In genomic region chr1:221887091-221887746, GRCh38 we compare ENCODE assay signal across 9 cellular contexts.
DNase-seq lines count a peak whose midpoint lies in the region; ATAC-seq and TF ChIP-seq lines count a peak whose summit lies in the region.
"Had no signal": no experiment of that assay in that cellular context is flagged by ENCODE, and none has a peak within 500 bp of the region (broad histone marks: within the 10 kb centered on the region; RNA-seq: fewer than 3 reads in every experiment).

No MANE protein-coding gene starts in this region.

- WGBS in esophagus muscularis mucosa: 48% methylated on average over 8 of the region's 8 CpGs

- H3K27ac ChIP-seq in esophagus muscularis mucosa (replicated peaks in 1 of 4): peak overlapping the region in 1 of 4 donors; percentile 17
- H3K27ac ChIP-seq: neural progenitor cell had no signal

- TF ChIP-seq CTCF in esophagus muscularis mucosa (IDR thresholded peaks at IDR 0.05) (no peak), omental fat pad (IDR thresholded peaks at IDR 0.05) (no peak)

- H3K36me3 ChIP-seq in esophagus muscularis mucosa: no peaks in the 10 kb centered on the region
- H3K36me3 ChIP-seq: neural progenitor cell had no signal

- TF ChIP-seq EP300 in esophagus muscularis mucosa (IDR thresholded peaks at IDR 0.05): no peak

- intact Hi-C loops in esophagus muscularis mucosa (cut with DNase I): no loop called here

- H3K9me3 ChIP-seq in esophagus muscularis mucosa: no peaks in the 10 kb centered on the region

- no peak overlapping the region for H3K4me3 ChIP-seq in esophagus muscularis mucosa
- H3K4me3 ChIP-seq: neural progenitor cell had no signal

- ATAC-seq in omental fat pad (ENCODE audit: low FRiP score) (peak; percentile 74), GM18498 (IDR thresholded peaks at IDR 0.05; ENCODE audit: unreplicated experiment) (no peak), GM21526 (IDR thresholded peaks at IDR 0.05; ENCODE audit: low FRiP score, unreplicated experiment) (no peak)

- H3K4me1 ChIP-seq in esophagus muscularis mucosa: peaks cover 9 to 13% (median 11%) of the 10 kb centered on the region in 4 donors
- H3K4me1 ChIP-seq: neural progenitor cell had no signal

- no peak for TF ChIP-seq POLR2A in esophagus muscularis mucosa (IDR thresholded peaks at IDR 0.05; ENCODE audit: low read depth)

- H3K27me3 ChIP-seq in esophagus muscularis mucosa: no peaks in the 10 kb centered on the region
- H3K27me3 ChIP-seq: neural progenitor cell had no signal

- DNase-seq in COLO668 (lab: John Stamatoyannopoulos, UW; ENCODE audit: unreplicated experiment) (peak; percentile 22), NCI-H460 (ENCODE audit: extremely low read depth, low read depth) (peak; percentile 64), esophagus muscularis mucosa (ENCODE audit: extremely low spot score) (peak; percentile 91), omental fat pad (ENCODE audit: low spot score) (peak; percentile 25), NCI-H1694 treated with DMSO at 0.1 percent for 48 hours (lab: John Stamatoyannopoulos, UW) (no peak)
- DNase-seq in central memory CD4-positive, alpha-beta T cell: no peak

Comparison
In these comparisons a context has a peak if more than half of its experiments do, and no peak if none do; other contexts are left out.
1. DNase-seq: peak in COLO668 (single experiment), NCI-H460 (single experiment), esophagus muscularis mucosa (single experiment) and omental fat pad (single experiment); none in NCI-H1694 treated with DMSO at 0.1 percent for 48 hours (single experiment) and central memory CD4-positive, alpha-beta T cell (single experiment).